24 cellular contexts compared by ENCODE assay signal in genomic region chr10:114900658-114901057, GRCh38.
"Had no signal": no experiment of that assay in that cellular context is flagged by ENCODE, and none has a peak within 500 bp of the region (broad histone marks: within the 10 kb centered on the region; RNA-seq: fewer than 3 reads in every experiment).

No MANE protein-coding gene starts in this region.

- H3K27me3 ChIP-seq: colonic mucosa, esophagus muscularis mucosa, esophagus squamous epithelium, foreskin keratinocyte, gastrocnemius medialis, gastroesophageal sphincter, heart right ventricle had no signal

- H3K4me1 ChIP-seq: colonic mucosa, esophagus muscularis mucosa, gastrocnemius medialis, gastroesophageal sphincter, heart left ventricle, heart right ventricle had no signal

- DNase-seq: colonic mucosa; cortex of kidney; dermis blood vessel endothelial cell; dorsolateral prefrontal cortex; effector CD8-positive, alpha-beta T cell; effector memory CD4-positive, alpha-beta T cell; effector memory CD8-positive, alpha-beta T cell; endodermal cell; erythroblast; esophagus squamous epithelium; foreskin fibroblast; foreskin keratinocyte; foreskin melanocyte; gastrocnemius medialis; glutamatergic neuron; head of caudate nucleus; heart left ventricle; heart right ventricle had no signal

- H3K27ac Mint-ChIP-seq: dendritic cell treated with granulocyte-macrophage colony-stimulating factor and Interleukin-4, amounts not matched to agents 40 ng/mL and 50 ng/mL, for 4 days; effector memory CD8-positive, alpha-beta T cell; endodermal cell had no signal

- H3K4me3 Mint-ChIP-seq: dendritic cell treated with granulocyte-macrophage colony-stimulating factor and Interleukin-4, amounts not matched to agents 40 ng/mL and 50 ng/mL, for 4 days; effector memory CD8-positive, alpha-beta T cell; endodermal cell had no signal

- H3K9me3 ChIP-seq: colonic mucosa, esophagus muscularis mucosa, esophagus squamous epithelium, gastrocnemius medialis, gastroesophageal sphincter, heart left ventricle, heart right ventricle had no signal

- H3K4me3 ChIP-seq: colonic mucosa, coronary artery, dorsolateral prefrontal cortex, esophagus muscularis mucosa, esophagus squamous epithelium, gastrocnemius medialis, gastroesophageal sphincter, heart left ventricle, heart right ventricle had no signal

- H3K36me3 ChIP-seq: colonic mucosa, esophagus muscularis mucosa, esophagus squamous epithelium, gastrocnemius medialis, gastroesophageal sphincter, heart left ventricle, heart right ventricle had no signal

- H3K27ac ChIP-seq: colonic mucosa, coronary artery, dorsolateral prefrontal cortex, epithelial cell of prostate, esophagus muscularis mucosa, esophagus squamous epithelium, foreskin keratinocyte, gastrocnemius medialis, gastroesophageal sphincter, heart left ventricle, heart right ventricle had no signal

- ATAC-seq: effector memory CD8-positive, alpha-beta T cell; esophagus mucosa; foreskin keratinocyte; gastrocnemius medialis; gastroesophageal sphincter; heart left ventricle; heart right ventricle had no signal

- H3K9me3 Mint-ChIP-seq: dendritic cell treated with granulocyte-macrophage colony-stimulating factor and Interleukin-4, amounts not matched to agents 40 ng/mL and 50 ng/mL, for 4 days; effector memory CD8-positive, alpha-beta T cell; endodermal cell had no signal
